In genomic region chr12:101777476-101777875, GRCh38 we compare ENCODE assay signal across 15 cellular contexts. TPM values are rescaled to one million over a fixed set of nuclear protein-coding genes. Genes with fewer than 3 reads are reported as not detected.
DNase-seq lines count a peak whose midpoint lies in the region; ATAC-seq and TF ChIP-seq lines count a peak whose summit lies in the region.
"Had no signal": no experiment of that assay in that cellular context is flagged by ENCODE, and none has a peak within 500 bp of the region (broad histone marks: within the 10 kb centered on the region; RNA-seq: fewer than 3 reads in every experiment).

No MANE protein-coding gene starts in this region.

- H3K27ac ChIP-seq in ovary = no peak overlapping the region

- no peak for TF ChIP-seq CTCF in ovary (IDR thresholded peaks at IDR 0.05)

- H3K4me1 ChIP-seq in ovary (ENCODE audit: insufficient read depth) = no peaks in the 10 kb centered on the region

- H3K4me3 Mint-ChIP-seq in activated T-cell treated with anti-CD3 and anti-CD28 coated beads, Interleukin-2, amount 50 U/mL, for 72 hours = no peak overlapping the region
- H3K4me3 Mint-ChIP-seq in stimulated activated naive B cell treated with anti-CD40 and anti-IgM and Interleukin-4, amounts not matched to agents 10 μg/mL and 1 μg/mL and 100 μg/mL, for 72 hours = no peak overlapping the region

- ATAC-seq in activated T-cell treated with anti-CD3 and anti-CD28 coated beads, Interleukin-2, amount 50 U/mL, for 72 hours (replicated peaks in 1 of 2) = no peak
- no peak for ATAC-seq in stimulated activated naive B cell treated with anti-CD40 and anti-IgM and Interleukin-4, amounts not matched to agents 10 μg/mL and 1 μg/mL and 100 μg/mL, for 72 hours (replicated peaks)
- no peak for ATAC-seq in HG03378 (IDR thresholded peaks at IDR 0.05; ENCODE audit: unreplicated experiment)

- DNase-seq in activated T-cell treated with anti-CD3 and anti-CD28 coated beads, Interleukin-2, amount 50 U/mL, for 72 hours = no peak
- DNase-seq in activated T-cell treated with anti-CD3 and anti-CD28 coated beads for 4 hours (no peak), RPMI7951 (ENCODE audit: low read depth) (peak; percentile 10), globus pallidus (ENCODE audit: low spot score) (peak; percentile 49), ovary (no peak), DMS 273 treated with DMSO at 0.1 percent for 48 hours (lab: John Stamatoyannopoulos, UW) (no peak)
- no peak for DNase-seq in stimulated activated naive B cell treated with anti-CD40 and anti-IgM and Interleukin-4, amounts not matched to agents 10 μg/mL and 1 μg/mL and 100 μg/mL, for 72 hours
- DNase-seq: activated CD4-positive, alpha-beta T cell treated with anti-CD3 and anti-CD28 coated beads for 1 hour; cerebellar nuclear complex; esophagus squamous epithelium; NCI-H1048; NCI-H510A treated with DMSO at 0.1 percent for 48 hours; SHP77 treated with DMSO at 0.1 percent for 48 hours had no signal

- no peaks in the 10 kb centered on the region for H3K9me3 ChIP-seq in ovary
- H3K9me3 ChIP-seq: esophagus squamous epithelium had no signal

- H3K4me1 Mint-ChIP-seq in activated T-cell treated with anti-CD3 and anti-CD28 coated beads, Interleukin-2, amount 50 U/mL, for 72 hours (ENCODE audit: low read depth) = peaks cover 28% of the 10 kb centered on the region
- peaks cover 24 to 62% of the 10 kb centered on the region in 2 donors for H3K4me1 Mint-ChIP-seq in stimulated activated naive B cell treated with anti-CD40 and anti-IgM and Interleukin-4, amounts not matched to agents 10 μg/mL and 1 μg/mL and 100 μg/mL, for 72 hours

- WGBS in ovary, 3 donors = 76 to 78% (median 77%) methylated on average over 3 of the region's 3 CpGs

- H3K4me3 ChIP-seq in ovary = no peak overlapping the region
- H3K4me3 ChIP-seq: esophagus squamous epithelium, skin epidermis had no signal

- intact Hi-C loops in ovary (cut with DNase I) = loop anchor here in 1 of 4 donors (5.0 kb wide), 1 partner anchor 60 kb away; no protein-coding TSS in a partner anchor

- TF ChIP-seq EP300 in ovary (IDR thresholded peaks at IDR 0.05) = no peak

- H3K36me3 ChIP-seq in ovary = no peaks in the 10 kb centered on the region

- H3K27me3 Mint-ChIP-seq in activated T-cell treated with anti-CD3 and anti-CD28 coated beads, Interleukin-2, amount 50 U/mL, for 72 hours (ENCODE audit: low read depth) = no peaks in the 10 kb centered on the region
- no peaks in the 10 kb centered on the region for H3K27me3 Mint-ChIP-seq in stimulated activated naive B cell treated with anti-CD40 and anti-IgM and Interleukin-4, amounts not matched to agents 10 μg/mL and 1 μg/mL and 100 μg/mL, for 72 hours

- peak overlapping the region; percentile 38 for H3K27ac Mint-ChIP-seq in activated T-cell treated with anti-CD3 and anti-CD28 coated beads, Interleukin-2, amount 50 U/mL, for 72 hours
- H3K27ac Mint-ChIP-seq in stimulated activated naive B cell treated with anti-CD40 and anti-IgM and Interleukin-4, amounts not matched to agents 10 μg/mL and 1 μg/mL and 100 μg/mL, for 72 hours = peak overlapping the region; percentile 27

- no peaks in the 10 kb centered on the region for H3K27me3 ChIP-seq in ovary
- H3K27me3 ChIP-seq: esophagus squamous epithelium had no signal

- peaks cover 2 to 11% of the 10 kb centered on the region in 2 donors for H3K36me3 Mint-ChIP-seq in activated T-cell treated with anti-CD3 and anti-CD28 coated beads, Interleukin-2, amount 50 U/mL, for 72 hours (ENCODE audit: insufficient read depth in 2 of 2)
- H3K36me3 Mint-ChIP-seq in stimulated activated naive B cell treated with anti-CD40 and anti-IgM and Interleukin-4, amounts not matched to agents 10 μg/mL and 1 μg/mL and 100 μg/mL, for 72 hours = peaks cover 29 to 49% of the 10 kb centered on the region in 2 donors

- no peaks in the 10 kb centered on the region for H3K9me3 Mint-ChIP-seq in activated T-cell treated with anti-CD3 and anti-CD28 coated beads, Interleukin-2, amount 50 U/mL, for 72 hours
- no peaks in the 10 kb centered on the region for H3K9me3 Mint-ChIP-seq in stimulated activated naive B cell treated with anti-CD40 and anti-IgM and Interleukin-4, amounts not matched to agents 10 μg/mL and 1 μg/mL and 100 μg/mL, for 72 hours

- no peak for TF ChIP-seq POLR2A in ovary (IDR thresholded peaks at IDR 0.05)

RNA-seq across cellular contexts. Expression of gene SYCP3, which starts 38.2 kb away (rescaled TPM):
- under 1 TPM; 0.30 to 0.91 TPM for total RNA-seq in activated T-cell treated with anti-CD3 and anti-CD28 coated beads, Interleukin-2, amount 50 U/mL, for 72 hours
- 0.20 TPM in 1 of 2 replicates, not detected in the other for total RNA-seq in RPMI7951 (2014; rRNA removed; shearing (Covaris generic))
- not detected for total RNA-seq in ovary
- polyA plus RNA-seq in ovary = under 1 TPM; 0.07 to 0.31 TPM

RNA-seq across cellular contexts. Expression of gene GNPTAB, which starts 53.3 kb away (rescaled TPM):
- 10 to 100 TPM; 32.3 to 44.3 TPM for total RNA-seq in activated T-cell treated with anti-CD3 and anti-CD28 coated beads, Interleukin-2, amount 50 U/mL, for 72 hours
- total RNA-seq in RPMI7951 (2014; rRNA removed; shearing (Covaris generic)) = 11.0 and 12.3 TPM in 2 replicates
- 10 to 100 TPM; 10.3 to 24.2 (median 16.6) TPM for total RNA-seq in ovary
- 10 to 100 TPM in 1 of 2 donors, 1 to 10 TPM in 1; 7.1 to 23.3 TPM for polyA plus RNA-seq in ovary

Comparison
In these comparisons a context has a peak if more than half of its experiments do, and no peak if none do; other contexts are left out.
1. DNase-seq: peak in RPMI7951 (single experiment) and globus pallidus (single experiment); none in activated T-cell treated with anti-CD3 and anti-CD28 coated beads, Interleukin-2, amount 50 U/mL, for 72 hours (0 of 2), activated T-cell treated with anti-CD3 and anti-CD28 coated beads for 4 hours (single experiment), stimulated activated naive B cell treated with anti-CD40 and anti-IgM and Interleukin-4, amounts not matched to agents 10 μg/mL and 1 μg/mL and 100 μg/mL, for 72 hours (single experiment), ovary (0 of 5) and DMS 273 treated with DMSO at 0.1 percent for 48 hours (single experiment).